In the genomic region with DNA sequence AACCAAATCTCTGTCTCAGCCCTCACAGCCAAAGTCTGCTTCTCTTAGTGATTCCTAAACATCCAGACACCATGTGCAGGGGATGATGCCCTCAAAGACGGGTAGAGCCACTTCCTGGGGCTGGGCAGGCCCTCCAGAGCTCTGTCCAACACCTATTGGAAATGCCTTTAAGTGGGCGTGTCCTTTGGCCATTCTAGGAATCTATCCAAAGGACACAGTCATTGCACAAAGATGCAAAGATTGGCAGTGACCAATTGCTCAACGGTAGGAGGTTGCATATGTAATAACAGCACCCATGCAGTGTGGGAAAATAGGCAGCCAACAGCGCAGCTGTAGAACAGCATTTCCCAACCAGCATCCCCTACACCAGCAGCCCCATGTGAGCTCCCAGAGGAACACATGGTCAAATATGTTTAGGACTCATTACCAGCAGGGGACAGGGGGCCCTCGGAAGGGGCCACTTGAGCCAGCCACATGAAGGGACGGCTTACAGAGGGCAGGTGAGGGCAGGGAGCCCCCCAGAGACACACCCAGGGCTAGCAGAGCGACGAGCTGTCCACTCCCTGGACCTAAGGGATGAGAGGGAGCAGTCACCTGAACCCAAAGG, we compare ENCODE assay signal across 15 cellular contexts.
A peak's percentile ranks its signal among the peaks of the same experiment; 100 is the strongest.
DNase-seq lines count a peak whose midpoint lies in the region; ATAC-seq and TF ChIP-seq lines count a peak whose summit lies in the region.
"Had no signal": no experiment of that assay in that cellular context is flagged by ENCODE, and none has a peak within 500 bp of the region (broad histone marks: within the 10 kb centered on the region; RNA-seq: fewer than 3 reads in every experiment).

No MANE protein-coding gene starts in this region.

- H2BK120ac ChIP-seq in trophoblast cell (ENCODE audit: insufficient read depth, low read length, poor library complexity): no peak overlapping the region

- no peak overlapping the region for H3K4me3 Mint-ChIP-seq in activated naive CD4-positive, alpha-beta T cell treated with anti-CD3 and anti-CD28 coated beads, Interleukin-2, amount 10 ng/mL, durations not matched to agents 7 days and 5 days
- H3K4me3 Mint-ChIP-seq in activated CD4-positive, alpha-beta T cell treated with anti-CD3 and anti-CD28 coated beads, Interleukin-2, amount 10 ng/mL, durations not matched to agents 24 days and 14 days: no peak overlapping the region
- H3K4me3 Mint-ChIP-seq: activated naive CD8-positive, alpha-beta T cell had no signal

- no peaks in the 10 kb centered on the region for H3K9me3 ChIP-seq in PC-3 (ENCODE audit: low read length)
- H3K9me3 ChIP-seq in trophoblast cell (ENCODE audit: insufficient read depth, low read depth, low read length): no peaks in the 10 kb centered on the region
- no peaks in the 10 kb centered on the region for H3K9me3 ChIP-seq in hepatocyte (ENCODE audit: low read depth)

- H3F3A ChIP-seq in PC-3 (ENCODE audit: low read length, unreplicated experiment): peaks cover 3% of the 10 kb centered on the region

- H2BK5ac ChIP-seq in trophoblast cell (ENCODE audit: low read depth, low read length, poor library complexity): no peak overlapping the region

- WGBS in trophoblast cell (ENCODE audit: extremely low coverage, insufficient coverage, insufficient read length): no CpG with 5 or more reads among the region's 8 CpGs
- 82% methylated on average over 8 of the region's 8 CpGs for WGBS in hepatocyte (ENCODE audit: low lambda C conversion rate, missing lambda C conversion rate)

- H3K4me3 ChIP-seq in PC-3 (ENCODE audit: low read length) (no peak overlapping the region), choroid plexus epithelial cell (ENCODE audit: low read depth, low read length) (no peak overlapping the region), trophoblast cell (ENCODE audit: low read depth, low read length) (no peak overlapping the region), hepatocyte (no peak overlapping the region)

- no peaks in the 10 kb centered on the region for H3K4me1 Mint-ChIP-seq in activated naive CD4-positive, alpha-beta T cell treated with anti-CD3 and anti-CD28 coated beads, Interleukin-2, amount 10 ng/mL, durations not matched to agents 7 days and 5 days
- no peaks in the 10 kb centered on the region for H3K4me1 Mint-ChIP-seq in activated CD4-positive, alpha-beta T cell treated with anti-CD3 and anti-CD28 coated beads, Interleukin-2, amount 10 ng/mL, durations not matched to agents 24 days and 14 days

- peak; percentile 25 for DNase-seq in NCI-H510A treated with DMSO at 0.1 percent for 48 hours (lab: John Stamatoyannopoulos, UW)
- no peak for DNase-seq in NCI-H510A (lab: John Stamatoyannopoulos, UW)
- DNase-seq in PC-3: peak; percentile 98
- DNase-seq in choroid plexus epithelial cell (ENCODE audit: low read depth): peak; percentile 64
- DNase-seq in trophoblast cell: peak; percentile 93 to 97
- no peak for DNase-seq in activated naive CD4-positive, alpha-beta T cell treated with anti-CD3 and anti-CD28 coated beads, Interleukin-2, amount 10 ng/mL, durations not matched to agents 7 days and 5 days
- DNase-seq in hepatocyte (ENCODE audit: low spot score): no peak
- no peak for DNase-seq in activated CD4-positive, alpha-beta T cell treated with anti-CD3 and anti-CD28 coated beads, Interleukin-2, amount 10 ng/mL, durations not matched to agents 24 days and 14 days
- DNase-seq: DND-41; effector CD8-positive, alpha-beta T cell; NCI-H1105 treated with DMSO at 0.1 percent for 48 hours; T-helper 9 cell had no signal

- H4K8ac ChIP-seq in trophoblast cell (ENCODE audit: low read depth, low read length): no peak overlapping the region

- H3K4me2 ChIP-seq in PC-3 (ENCODE audit: low read length) (peak overlapping the region; percentile 52; the same call in 1 of the 2 replicates), trophoblast cell (ENCODE audit: low read length) (no peak overlapping the region), hepatocyte (no peak overlapping the region)

- TF ChIP-seq CTCF in PC-3 (conservative IDR thresholded peaks at IDR 0.05; ENCODE audit: low read depth, low read length): no peak
- TF ChIP-seq CTCF in choroid plexus epithelial cell (conservative IDR thresholded peaks at IDR 0.05; ENCODE audit: low read depth, low read length): no peak
- no peak for TF ChIP-seq CTCF in hepatocyte (IDR thresholded peaks at IDR 0.05; ENCODE audit: poor library complexity)

- no peak overlapping the region for H3K23ac ChIP-seq in trophoblast cell (ENCODE audit: low read length)

- CTCF ChIA-PET in PC-3 (lab: Charles Lee): no interaction called here
- CTCF ChIA-PET in activated naive CD4-positive, alpha-beta T cell treated with anti-CD3 and anti-CD28 coated beads, Interleukin-2, amount 10 ng/mL, durations not matched to agents 7 days and 5 days (lab: Charles Lee): no interaction called here

- no peak overlapping the region for H3K14ac ChIP-seq in trophoblast cell (ENCODE audit: low read length)

- H3K4me1 ChIP-seq in PC-3 (ENCODE audit: insufficient read depth, low read length) (peaks cover 45% of the 10 kb centered on the region), trophoblast cell (ENCODE audit: control insufficient read depth in 1 of 2, insufficient read depth in 2 of 2, low read length in 2 of 2) (peaks cover 9 to 10% of the 10 kb centered on the region in 2 experiments), hepatocyte (ENCODE audit: insufficient read depth) (no peaks in the 10 kb centered on the region)

- no peaks in the 10 kb centered on the region for H3K36me3 ChIP-seq in PC-3 (ENCODE audit: low read depth, low read length)
- H3K36me3 ChIP-seq in trophoblast cell (ENCODE audit: control insufficient read depth in 1 of 2, insufficient read depth in 2 of 2, low read length in 2 of 2): no peaks in the 10 kb centered on the region
- H3K36me3 ChIP-seq in hepatocyte (replicated peaks; ENCODE audit: insufficient read depth, low read depth): no peaks in the 10 kb centered on the region

- no peak overlapping the region for H4K91ac ChIP-seq in trophoblast cell (ENCODE audit: low read depth, low read length)

- H2AK5ac ChIP-seq in trophoblast cell (ENCODE audit: low read length): no peak overlapping the region

- no peak overlapping the region for H3K18ac ChIP-seq in trophoblast cell (ENCODE audit: low read length)

- peaks cover 32% of the 10 kb centered on the region for H3K79me2 ChIP-seq in PC-3 (ENCODE audit: low read length)
- no peaks in the 10 kb centered on the region for H3K79me2 ChIP-seq in trophoblast cell (ENCODE audit: control insufficient read depth, insufficient read depth, low read length, poor library complexity)
- H3K79me2 ChIP-seq in hepatocyte: no peaks in the 10 kb centered on the region

- H3K79me1 ChIP-seq in trophoblast cell (ENCODE audit: low read length): no peaks in the 10 kb centered on the region

- H3K9me2 ChIP-seq in PC-3 (replicated peaks; ENCODE audit: low read length) (no peaks in the 10 kb centered on the region), hepatocyte (replicated peaks; ENCODE audit: insufficient read depth) (no peaks in the 10 kb centered on the region)

- no peaks in the 10 kb centered on the region for H3K9me3 Mint-ChIP-seq in activated naive CD4-positive, alpha-beta T cell treated with anti-CD3 and anti-CD28 coated beads, Interleukin-2, amount 10 ng/mL, durations not matched to agents 7 days and 5 days
- no peaks in the 10 kb centered on the region for H3K9me3 Mint-ChIP-seq in activated CD4-positive, alpha-beta T cell treated with anti-CD3 and anti-CD28 coated beads, Interleukin-2, amount 10 ng/mL, durations not matched to agents 24 days and 14 days

- POLR2A ChIA-PET in PC-3 (lab: Charles Lee; ENCODE audit: unreplicated experiment): interaction anchor here (0.7 kb wide), 1 partner anchor 321 kb away, joined by 4 read pairs; no protein-coding TSS in a partner anchor

- no peak overlapping the region for H2BK12ac ChIP-seq in trophoblast cell (ENCODE audit: low read length)

- H3K9ac ChIP-seq in PC-3 (ENCODE audit: low read length) (peak overlapping the region; percentile 40; the same call in 1 of the 2 replicates), trophoblast cell (ENCODE audit: low read length) (no peak overlapping the region)

- no peaks in the 10 kb centered on the region for H3K27me3 ChIP-seq in PC-3 (ENCODE audit: low read length)
- no peaks in the 10 kb centered on the region for H3K27me3 ChIP-seq in trophoblast cell (ENCODE audit: insufficient read depth, low read length)
- no peaks in the 10 kb centered on the region for H3K27me3 ChIP-seq in hepatocyte

- H3K4ac ChIP-seq in trophoblast cell (ENCODE audit: low read depth, low read length): no peak overlapping the region

- H3K27ac ChIP-seq in PC-3 (ENCODE audit: low read length) (peak overlapping the region; percentile 70), trophoblast cell (ENCODE audit: low read depth, low read length) (no peak overlapping the region), hepatocyte (no peak overlapping the region)
- H3K27ac ChIP-seq: 22Rv1 had no signal

- intact Hi-C loops in PC-3 (cut with micrococcal nuclease): loop anchor here (5.0 kb wide), 1 partner anchor 66 kb away; no protein-coding TSS in a partner anchor
- intact Hi-C loops in activated CD4-positive, alpha-beta T cell treated with anti-CD3 and anti-CD28 coated beads, Interleukin-2, amount 10 ng/mL, durations not matched to agents 24 days and 14 days (cut with micrococcal nuclease): no loop called here

- peak; percentile 61 for ATAC-seq in PC-3
- ATAC-seq: sciatic nerve had no signal

- H4K12ac ChIP-seq in trophoblast cell (ENCODE audit: low read depth, low read length): no peak overlapping the region

- no peaks in the 10 kb centered on the region for H4K20me1 ChIP-seq in PC-3 (ENCODE audit: low read length)
- H4K20me1 ChIP-seq in hepatocyte (ENCODE audit: insufficient read depth, poor library complexity, severe bottlenecking): no peaks in the 10 kb centered on the region

- no peak overlapping the region for H2AFZ ChIP-seq in PC-3 (ENCODE audit: low read length)
- no peak overlapping the region for H2AFZ ChIP-seq in trophoblast cell (ENCODE audit: insufficient read depth, low read length, poor library complexity)
- no peak overlapping the region for H2AFZ ChIP-seq in hepatocyte

- peaks cover 44% of the 10 kb centered on the region for H3K27me3 Mint-ChIP-seq in activated naive CD4-positive, alpha-beta T cell treated with anti-CD3 and anti-CD28 coated beads, Interleukin-2, amount 10 ng/mL, durations not matched to agents 7 days and 5 days
- H3K27me3 Mint-ChIP-seq in activated CD4-positive, alpha-beta T cell treated with anti-CD3 and anti-CD28 coated beads, Interleukin-2, amount 10 ng/mL, durations not matched to agents 24 days and 14 days: no peaks in the 10 kb centered on the region
- H3K27me3 Mint-ChIP-seq: activated naive CD8-positive, alpha-beta T cell had no signal

- H3K27ac Mint-ChIP-seq in activated naive CD4-positive, alpha-beta T cell treated with anti-CD3 and anti-CD28 coated beads, Interleukin-2, amount 10 ng/mL, durations not matched to agents 7 days and 5 days: no peak overlapping the region
- no peak overlapping the region for H3K27ac Mint-ChIP-seq in activated CD4-positive, alpha-beta T cell treated with anti-CD3 and anti-CD28 coated beads, Interleukin-2, amount 10 ng/mL, durations not matched to agents 24 days and 14 days
- H3K27ac Mint-ChIP-seq: activated naive CD8-positive, alpha-beta T cell had no signal

- H3K36me3 Mint-ChIP-seq in activated naive CD4-positive, alpha-beta T cell treated with anti-CD3 and anti-CD28 coated beads, Interleukin-2, amount 10 ng/mL, durations not matched to agents 7 days and 5 days: no peaks in the 10 kb centered on the region
- no peaks in the 10 kb centered on the region for H3K36me3 Mint-ChIP-seq in activated CD4-positive, alpha-beta T cell treated with anti-CD3 and anti-CD28 coated beads, Interleukin-2, amount 10 ng/mL, durations not matched to agents 24 days and 14 days (ENCODE audit: low read depth)
- H3K36me3 Mint-ChIP-seq: activated naive CD8-positive, alpha-beta T cell had no signal

- no TSS peak for BruUV-seq in PC-3 (replicated peaks; lab: Mats Ljungman, UMichigan)

Comparison
In these comparisons a context has a peak if more than half of its experiments do, and no peak if none do; other contexts are left out.
1. DNase-seq: peak in NCI-H510A treated with DMSO at 0.1 percent for 48 hours (single experiment), PC-3 (single experiment), choroid plexus epithelial cell (single experiment) and trophoblast cell (2 of 2); none in NCI-H510A (single experiment), activated naive CD4-positive, alpha-beta T cell treated with anti-CD3 and anti-CD28 coated beads, Interleukin-2, amount 10 ng/mL, durations not matched to agents 7 days and 5 days (single experiment), hepatocyte (single experiment) and activated CD4-positive, alpha-beta T cell treated with anti-CD3 and anti-CD28 coated beads, Interleukin-2, amount 10 ng/mL, durations not matched to agents 24 days and 14 days (single experiment).